ENCODE assay signal across 8 cellular contexts in the genomic region with DNA sequence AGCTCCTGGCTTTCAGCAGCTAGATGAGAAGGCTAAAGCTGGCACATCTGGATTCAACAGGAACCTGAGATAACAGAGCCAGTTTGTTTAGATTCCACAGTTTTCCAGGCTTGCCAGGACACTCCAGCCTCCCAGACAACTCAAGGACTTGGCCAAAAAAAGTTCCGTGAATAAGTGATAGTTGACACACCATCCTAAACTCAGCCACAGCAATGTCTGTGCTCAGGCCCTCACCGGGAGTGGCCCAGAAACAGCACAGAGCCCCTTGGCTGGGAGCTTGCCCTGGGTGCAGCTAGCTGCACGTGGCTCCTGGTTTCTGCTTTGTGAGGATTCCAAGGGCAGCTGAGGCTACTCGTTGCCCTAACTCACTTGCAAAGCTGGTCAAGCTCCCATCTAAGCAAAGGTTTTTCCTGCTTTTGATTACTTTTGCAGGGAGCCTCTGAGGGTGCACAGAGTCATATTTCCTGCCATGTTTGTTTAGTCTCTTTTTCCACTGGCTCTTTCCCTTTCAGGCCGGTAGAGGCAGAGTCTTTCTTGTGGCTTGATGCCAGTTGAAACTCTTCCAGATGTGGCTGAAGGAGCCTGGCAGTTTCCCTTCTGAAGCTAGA.
DNase-seq lines count a peak whose midpoint lies in the region; ATAC-seq and TF ChIP-seq lines count a peak whose summit lies in the region.

No MANE protein-coding gene starts in this region.

- TF ChIP-seq CTCF in osteoblast (IDR thresholded peaks at IDR 0.05; ENCODE audit: extremely low read depth, low read depth, low read length): peak; percentile 76

- no peaks in the 10 kb centered on the region for H3K36me3 Mint-ChIP-seq in effector memory CD8-positive, alpha-beta T cell (ENCODE audit: insufficient read depth)

- peak; percentile 71 for ATAC-seq in esophagus mucosa
- ATAC-seq in effector memory CD8-positive, alpha-beta T cell (replicated peaks): no peak
- no peak for ATAC-seq in HG02759 (IDR thresholded peaks at IDR 0.05; ENCODE audit: unreplicated experiment)

- H3K79me2 ChIP-seq in osteoblast (ENCODE audit: insufficient read depth, low read length): no peaks in the 10 kb centered on the region

- H2AFZ ChIP-seq in osteoblast (ENCODE audit: low read length): peak overlapping the region; percentile 58

- no peak overlapping the region for H3K4me3 ChIP-seq in osteoblast (ENCODE audit: insufficient read depth, low read length)

- H3K27ac ChIP-seq in osteoblast (ENCODE audit: low read depth, low read length): no peak overlapping the region

- DNase-seq in COR-L47 (lab: John Stamatoyannopoulos, UW) (peak; percentile 27), NCI-H2171 treated with DMSO at 0.1 percent for 48 hours (lab: John Stamatoyannopoulos, UW) (peak; percentile 71), osteoblast (ENCODE audit: insufficient read length, low spot score, missing footprints) (peak; percentile 94), HuH-7 (ENCODE audit: low spot score) (no peak), NCI-H1436 (lab: John Stamatoyannopoulos, UW) (no peak)
- no peak for DNase-seq in effector memory CD8-positive, alpha-beta T cell

- peak overlapping the region; percentile 59 for H3K4me2 ChIP-seq in osteoblast (ENCODE audit: insufficient read depth, low read length)

- no peak overlapping the region for H3K4me3 Mint-ChIP-seq in effector memory CD8-positive, alpha-beta T cell

- H3K9me3 ChIP-seq in osteoblast (ENCODE audit: low read depth, low read length): no peaks in the 10 kb centered on the region

- no peaks in the 10 kb centered on the region for H3K4me1 Mint-ChIP-seq in effector memory CD8-positive, alpha-beta T cell (ENCODE audit: low read depth in 2 of 2)

- H3K4me1 ChIP-seq in osteoblast (ENCODE audit: insufficient read depth, low read length): peaks cover 8% of the 10 kb centered on the region

- H4K20me1 ChIP-seq in osteoblast (ENCODE audit: insufficient read depth, low read length): no peaks in the 10 kb centered on the region

- H3K9me3 Mint-ChIP-seq in effector memory CD8-positive, alpha-beta T cell: no peaks in the 10 kb centered on the region

- no peak overlapping the region for H3K27ac Mint-ChIP-seq in effector memory CD8-positive, alpha-beta T cell

- no peaks in the 10 kb centered on the region for H3K36me3 ChIP-seq in osteoblast (ENCODE audit: insufficient read depth, low read length)

- peaks cover 22 to 26% of the 10 kb centered on the region in 2 donors for H3K27me3 Mint-ChIP-seq in effector memory CD8-positive, alpha-beta T cell

- peaks cover 4% of the 10 kb centered on the region for H3K27me3 ChIP-seq in osteoblast (ENCODE audit: insufficient read depth, low read length)

Comparison
In these comparisons a context has a peak if more than half of its experiments do, and no peak if none do; other contexts are left out.
1. DNase-seq: peak in COR-L47 (single experiment), NCI-H2171 treated with DMSO at 0.1 percent for 48 hours (single experiment) and osteoblast (single experiment); none in HuH-7 (single experiment), effector memory CD8-positive, alpha-beta T cell (0 of 3) and NCI-H1436 (single experiment).